10 cellular contexts compared by ENCODE assay signal in genomic region chr4:85734446-85734845, GRCh38.
DNase-seq lines count a peak whose midpoint lies in the region; ATAC-seq and TF ChIP-seq lines count a peak whose summit lies in the region.
"Had no signal": no experiment of that assay in that cellular context is flagged by ENCODE, and none has a peak within 500 bp of the region (broad histone marks: within the 10 kb centered on the region; RNA-seq: fewer than 3 reads in every experiment).

No MANE protein-coding gene starts in this region.

- TF ChIP-seq CTCF in OCI-LY1 (IDR thresholded peaks at IDR 0.05; ENCODE audit: low read length) = no peak
- TF ChIP-seq CTCF in fibroblast of the aortic adventitia (IDR thresholded peaks at IDR 0.05; ENCODE audit: insufficient read depth, low read length) = no peak

- H3K4me1 ChIP-seq in OCI-LY1 (ENCODE audit: insufficient read depth, low read length, severe bottlenecking) = peaks cover 58% of the 10 kb centered on the region

- peaks cover 4% of the 10 kb centered on the region for H3K9me3 Mint-ChIP-seq in activated T-helper 17 cell treated with anti-CD3 and anti-CD28 coated beads, Interleukin-2, amount 50 U/mL, for 72 hours
- H3K9me3 Mint-ChIP-seq: endodermal cell had no signal

- H3K4me3 ChIP-seq in OCI-LY1 (ENCODE audit: low read depth, low read length, poor library complexity, severe bottlenecking) (no peak overlapping the region), fibroblast of the aortic adventitia (ENCODE audit: low read depth, low read length) (no peak overlapping the region)

- peaks cover 23% of the 10 kb centered on the region for H3K79me2 ChIP-seq in OCI-LY1 (ENCODE audit: insufficient read depth, low read length)

- no peak for ATAC-seq in HG03442 (IDR thresholded peaks at IDR 0.05; ENCODE audit: unreplicated experiment)
- ATAC-seq in activated T-helper 17 cell treated with anti-CD3 and anti-CD28 coated beads, Interleukin-2, amount 50 U/mL, for 72 hours (replicated peaks) = no peak

- H3K9me2 ChIP-seq in OCI-LY1 (ENCODE audit: low read depth, low read length) = no peaks in the 10 kb centered on the region

- H3K27me3 ChIP-seq in OCI-LY1 (ENCODE audit: insufficient read depth, low read length) = no peaks in the 10 kb centered on the region

- H3K27me3 Mint-ChIP-seq in activated T-helper 17 cell treated with anti-CD3 and anti-CD28 coated beads, Interleukin-2, amount 50 U/mL, for 72 hours = no peaks in the 10 kb centered on the region

- peaks cover 36% of the 10 kb centered on the region for H3K36me3 ChIP-seq in OCI-LY1 (ENCODE audit: insufficient read depth, low read length)

- H3F3A ChIP-seq in OCI-LY1 (ENCODE audit: insufficient read depth, low read length) = no peaks in the 10 kb centered on the region

- H3K27ac Mint-ChIP-seq in activated T-helper 17 cell treated with anti-CD3 and anti-CD28 coated beads, Interleukin-2, amount 50 U/mL, for 72 hours = no peak overlapping the region
- H3K27ac Mint-ChIP-seq: endodermal cell had no signal

- H2AFZ ChIP-seq in OCI-LY1 (ENCODE audit: low read length) = no peak overlapping the region

- peak overlapping the region; percentile 58 for H3K27ac ChIP-seq in OCI-LY1 (ENCODE audit: low read depth, low read length, poor library complexity, severe bottlenecking)

- no peak overlapping the region for H3K4me2 ChIP-seq in OCI-LY1 (ENCODE audit: low read length)

- H3K9ac ChIP-seq in OCI-LY1 (ENCODE audit: low read length) = no peak overlapping the region

- no peaks in the 10 kb centered on the region for H3K36me3 Mint-ChIP-seq in activated T-helper 17 cell treated with anti-CD3 and anti-CD28 coated beads, Interleukin-2, amount 50 U/mL, for 72 hours (ENCODE audit: low read depth)

- H3K4me1 Mint-ChIP-seq in activated T-helper 17 cell treated with anti-CD3 and anti-CD28 coated beads, Interleukin-2, amount 50 U/mL, for 72 hours = no peaks in the 10 kb centered on the region
- H3K4me1 Mint-ChIP-seq: endodermal cell had no signal

- no peak overlapping the region for H3K4me3 Mint-ChIP-seq in activated T-helper 17 cell treated with anti-CD3 and anti-CD28 coated beads, Interleukin-2, amount 50 U/mL, for 72 hours
- H3K4me3 Mint-ChIP-seq: endodermal cell had no signal

- H4K20me1 ChIP-seq in OCI-LY1 (ENCODE audit: insufficient read depth, low read length) = no peaks in the 10 kb centered on the region

- peak; percentile 56 for DNase-seq in COLO829 (ENCODE audit: low spot score)
- DNase-seq in fibroblast of the aortic adventitia (ENCODE audit: low read depth) = peak; percentile 43
- peak; percentile 77 for DNase-seq in pons (ENCODE audit: low spot score)
- DNase-seq in activated T-cell treated with anti-CD3 and anti-CD28 coated beads for 4 hours = no peak
- DNase-seq in stimulated activated CD4-positive, alpha-beta T cell treated with anti-CD3 and anti-CD28 coated beads, Interleukin-1b, Interleukin-23, amount 100 ng/mL, for 48 hours = no peak
- DNase-seq: endodermal cell, NCI-H2081 treated with DMSO at 0.1 percent for 48 hours had no signal

- H3K9me3 ChIP-seq in OCI-LY1 (ENCODE audit: low read length) = no peaks in the 10 kb centered on the region

Comparison
In these comparisons a context has a peak if more than half of its experiments do, and no peak if none do; other contexts are left out.
1. DNase-seq: peak in COLO829 (single experiment), fibroblast of the aortic adventitia (single experiment) and pons (single experiment); none in activated T-cell treated with anti-CD3 and anti-CD28 coated beads for 4 hours (single experiment) and stimulated activated CD4-positive, alpha-beta T cell treated with anti-CD3 and anti-CD28 coated beads, Interleukin-1b, Interleukin-23, amount 100 ng/mL, for 48 hours (single experiment).